Comparison of ENCODE assay signal across 9 cellular contexts in the genomic region with DNA sequence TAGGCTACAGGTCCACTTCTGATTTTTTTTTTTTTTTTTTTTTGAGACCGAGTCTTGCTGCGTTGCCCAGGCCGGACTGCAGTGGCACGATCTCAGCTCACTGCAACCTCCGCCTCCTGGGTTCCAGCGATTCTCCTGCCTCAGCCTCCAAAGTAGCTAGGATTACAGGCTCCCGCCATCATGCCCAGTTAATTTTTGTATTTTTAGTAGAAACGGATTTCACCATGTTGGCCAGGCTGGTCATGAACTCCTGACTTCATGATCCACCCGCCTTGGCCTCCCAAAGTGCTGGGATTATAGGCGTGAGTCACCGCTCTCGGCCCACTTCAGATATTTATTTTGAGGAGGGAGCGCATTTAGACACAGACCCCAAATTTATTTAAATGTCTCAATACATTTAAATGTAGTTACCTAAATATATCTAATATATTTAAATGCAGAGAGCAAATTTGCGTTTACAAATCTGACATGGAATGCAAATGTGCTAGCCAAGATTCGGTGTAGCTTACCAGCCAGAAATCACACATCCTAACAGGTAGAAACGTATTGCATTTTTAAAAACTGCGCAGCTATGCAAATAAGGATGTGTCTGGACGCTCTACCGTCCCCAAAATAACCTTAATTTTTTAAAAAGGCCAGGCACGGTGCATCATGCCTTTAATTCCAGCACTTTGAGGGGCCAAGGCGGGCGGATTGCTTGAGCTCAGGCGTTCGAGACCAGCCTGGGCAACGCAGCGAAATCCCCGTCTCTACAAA. TPM values are rescaled to one million over a fixed set of nuclear protein-coding genes. Genes with fewer than 3 reads are reported as not detected.
DNase-seq lines count a peak whose midpoint lies in the region; ATAC-seq and TF ChIP-seq lines count a peak whose summit lies in the region.
"Not testable (repeated sequence)": the region's sequence is repeated elsewhere in the genome, so short reads cannot be mapped to it uniquely, and the experiment has no call there.
"Had no signal": no experiment of that assay in that cellular context is flagged by ENCODE, and none has a peak within 500 bp of the region (broad histone marks: within the 10 kb centered on the region; RNA-seq: fewer than 3 reads in every experiment).

No MANE protein-coding gene starts in this region.

- H2AFZ ChIP-seq in SU-DHL-6 (ENCODE audit: low read depth, low read length, severe bottlenecking), result not testable (repeated sequence)

- POLR2A ChIA-PET in CD8-positive, alpha-beta memory T cell (lab: Charles Lee), result interaction anchor here (1.8 kb wide), 1 partner anchor 11 kb away, joined by 11 read pairs; no protein-coding TSS in a partner anchor

- not testable (repeated sequence) for DNase-seq in CD8-positive, alpha-beta memory T cell; Jurkat, Clone E6-1 (ENCODE audit: low read depth, low spot score); activated naive CD8-positive, alpha-beta T cell treated with anti-CD3 and anti-CD28 coated beads, Interleukin-2, amount 50 U/mL, for 24 hours; epithelial cell of esophagus (ENCODE audit: low read depth); thoracic aorta (ENCODE audit: low spot score)
- peak; percentile 23 for DNase-seq in iris pigment epithelial cell (ENCODE audit: low read depth)

- H3K9ac ChIP-seq in SU-DHL-6 (ENCODE audit: low read length), result peak overlapping the region; percentile 84

- CTCF ChIA-PET in CD8-positive, alpha-beta memory T cell (lab: Charles Lee), result interaction anchor here (0.9 to 3.2 kb wide), 7 partner anchors 10 to 315 kb away, joined by 3 to 15 read pairs (median 4); no protein-coding TSS in a partner anchor

- not testable (repeated sequence) for H3K9me3 ChIP-seq in CD8-positive, alpha-beta memory T cell (ENCODE audit: low read length); SU-DHL-6 (ENCODE audit: insufficient read depth, low read length); neutrophil; thoracic aorta

- not testable (repeated sequence) for H4K20me1 ChIP-seq in SU-DHL-6 (ENCODE audit: low read depth, low read length)

- peak overlapping the region; percentile 88 for H3K27ac ChIP-seq in CD8-positive, alpha-beta memory T cell (ENCODE audit: low read depth, low read length)
- H3K27ac ChIP-seq in SU-DHL-6 (ENCODE audit: low read depth, low read length) (peak overlapping the region; percentile 77), thoracic aorta (peak overlapping the region in 1 of 2 donors; percentile 82)
- not testable (repeated sequence) for H3K27ac ChIP-seq in neutrophil

- peak overlapping the region; percentile 92 for H3K4me2 ChIP-seq in SU-DHL-6 (ENCODE audit: low read depth, low read length, poor library complexity, severe bottlenecking)

- H3K36me3 Mint-ChIP-seq in CD8-positive, alpha-beta memory T cell, result peaks cover 0 to 40% (median 2%) of the 10 kb centered on the region in 3 donors
- H3K36me3 Mint-ChIP-seq in activated naive CD8-positive, alpha-beta T cell treated with anti-CD3 and anti-CD28 coated beads, Interleukin-2, amount 50 U/mL, for 24 hours (ENCODE audit: low read depth), result peaks cover 31% of the 10 kb centered on the region

- TF ChIP-seq CTCF in SU-DHL-6 (IDR thresholded peaks at IDR 0.05; ENCODE audit: insufficient read depth, low read length, poor library complexity, severe bottlenecking); epithelial cell of esophagus (IDR thresholded peaks at IDR 0.05; ENCODE audit: insufficient read depth, low read depth, low read length, missing control alignments); neutrophil (IDR thresholded peaks at IDR 0.05); thoracic aorta (IDR thresholded peaks at IDR 0.05): not testable (repeated sequence)

- H3K79me2 ChIP-seq in SU-DHL-6 (ENCODE audit: insufficient read depth, low read length), result peaks cover 53% of the 10 kb centered on the region

- H3K27me3 ChIP-seq in CD8-positive, alpha-beta memory T cell (ENCODE audit: insufficient read depth, low read length, poor library complexity, severe bottlenecking); SU-DHL-6 (ENCODE audit: low read length); neutrophil; thoracic aorta (replicated peaks; ENCODE audit: insufficient read depth): not testable (repeated sequence)

- peak overlapping the region in 7 of 8 donors; percentile 1 to 97 (median 84) for H3K27ac Mint-ChIP-seq in CD8-positive, alpha-beta memory T cell
- peak overlapping the region; percentile 94 for H3K27ac Mint-ChIP-seq in activated naive CD8-positive, alpha-beta T cell treated with anti-CD3 and anti-CD28 coated beads, Interleukin-2, amount 50 U/mL, for 24 hours

- not testable (repeated sequence) for H3K4me1 ChIP-seq in CD8-positive, alpha-beta memory T cell (ENCODE audit: insufficient read depth, low read length); neutrophil (ENCODE audit: control insufficient read depth in 1 of 2, insufficient read depth in 1 of 2, low read depth in 1 of 2, low read length in 1 of 2)
- H3K4me1 ChIP-seq in thoracic aorta (ENCODE audit: control insufficient read depth in 1 of 2, low read depth in 2 of 2), result peaks cover 9 to 16% of the 10 kb centered on the region in 2 donors

- H3K9me3 Mint-ChIP-seq in CD8-positive, alpha-beta memory T cell; activated naive CD8-positive, alpha-beta T cell treated with anti-CD3 and anti-CD28 coated beads, Interleukin-2, amount 50 U/mL, for 24 hours: not testable (repeated sequence)

- not testable (repeated sequence) for H3K9me2 ChIP-seq in SU-DHL-6 (replicated peaks; ENCODE audit: insufficient read depth, low read length)

- not testable (repeated sequence) for H3K36me3 ChIP-seq in CD8-positive, alpha-beta memory T cell (ENCODE audit: insufficient read depth, low read length); SU-DHL-6 (ENCODE audit: low read length); neutrophil; thoracic aorta

- ATAC-seq in activated naive CD8-positive, alpha-beta T cell treated with anti-CD3 and anti-CD28 coated beads, Interleukin-2, amount 50 U/mL, for 24 hours; thoracic aorta (ENCODE audit: insufficient number of reproducible peaks, low FRiP score, low read depth): not testable (repeated sequence)

- peak overlapping the region; percentile 75 to 98 (median 94) for H3K4me3 Mint-ChIP-seq in CD8-positive, alpha-beta memory T cell
- H3K4me3 Mint-ChIP-seq in activated naive CD8-positive, alpha-beta T cell treated with anti-CD3 and anti-CD28 coated beads, Interleukin-2, amount 50 U/mL, for 24 hours, result peak overlapping the region; percentile 87

- peaks cover 25% of the 10 kb centered on the region for H3F3A ChIP-seq in SU-DHL-6 (ENCODE audit: insufficient read depth)

- not testable (repeated sequence) for H3K4me3 ChIP-seq in CD8-positive, alpha-beta memory T cell (ENCODE audit: low read length)
- peak overlapping the region; percentile 78 for H3K4me3 ChIP-seq in Jurkat, Clone E6-1 (ENCODE audit: low read length)
- peak overlapping the region; percentile 81 for H3K4me3 ChIP-seq in SU-DHL-6 (ENCODE audit: insufficient read depth, low read length, poor library complexity, severe bottlenecking)
- peak overlapping the region; percentile 89 for H3K4me3 ChIP-seq in epithelial cell of esophagus (ENCODE audit: low read length)
- H3K4me3 ChIP-seq in neutrophil (ENCODE audit: low read depth in 1 of 2, low read length in 1 of 2), result peak overlapping the region; percentile 94 to 96
- peak overlapping the region; percentile 88 for H3K4me3 ChIP-seq in thoracic aorta

- peaks cover 29 to 48% (median 43%) of the 10 kb centered on the region in 3 donors for H3K4me1 Mint-ChIP-seq in CD8-positive, alpha-beta memory T cell
- peaks cover 41% of the 10 kb centered on the region for H3K4me1 Mint-ChIP-seq in activated naive CD8-positive, alpha-beta T cell treated with anti-CD3 and anti-CD28 coated beads, Interleukin-2, amount 50 U/mL, for 24 hours

- not testable (repeated sequence) for H3K27me3 Mint-ChIP-seq in CD8-positive, alpha-beta memory T cell; activated naive CD8-positive, alpha-beta T cell treated with anti-CD3 and anti-CD28 coated beads, Interleukin-2, amount 50 U/mL, for 24 hours

RNA-seq across cellular contexts. Expression of gene PMS2, which starts 0.8 kb away (rescaled TPM):
- 10 to 100 TPM; 22.6 to 26.0 TPM for total RNA-seq in CD8-positive, alpha-beta memory T cell
- polyA plus RNA-seq in CD8-positive, alpha-beta memory T cell, result 16.7 TPM
- 28.0 TPM for polyA plus RNA-seq in Jurkat, Clone E6-1 (2012; ENCODE audit: insufficient read depth, insufficient read length)
- total RNA-seq in thoracic aorta, result 10 to 100 TPM in 1 of 2 donors, 1 to 10 TPM in 1; 8.4 to 14.2 TPM

RNA-seq across cellular contexts. Expression of gene AIMP2, which starts 1.1 kb away (rescaled TPM):
- total RNA-seq in CD8-positive, alpha-beta memory T cell, result 10 to 100 TPM; 80.0 to 82.5 TPM
- 22.4 TPM for polyA plus RNA-seq in CD8-positive, alpha-beta memory T cell
- 83.7 TPM for polyA plus RNA-seq in Jurkat, Clone E6-1 (2012; ENCODE audit: insufficient read depth, insufficient read length)
- 10 to 100 TPM; 37.0 to 47.1 TPM for total RNA-seq in thoracic aorta

RNA-seq across cellular contexts. Expression of gene ANKRD61, which starts 23.2 kb away (rescaled TPM):
- total RNA-seq in CD8-positive, alpha-beta memory T cell, result under 1 TPM in 1 of 2 experiments, not detected in 1; 0.24 TPM
- not detected for polyA plus RNA-seq in CD8-positive, alpha-beta memory T cell
- polyA plus RNA-seq in Jurkat, Clone E6-1 (2012; ENCODE audit: insufficient read depth, insufficient read length), result 0.70 TPM
- not detected for total RNA-seq in thoracic aorta
- total RNA-seq: glomerular endothelial cell had no signal

RNA-seq across cellular contexts. Expression of gene RSPH10B, which starts 37.5 kb away (rescaled TPM):
- not detected for total RNA-seq in CD8-positive, alpha-beta memory T cell
- not detected for polyA plus RNA-seq in CD8-positive, alpha-beta memory T cell
- polyA plus RNA-seq in Jurkat, Clone E6-1 (2012; ENCODE audit: insufficient read depth, insufficient read length), result not detected
- under 1 TPM in 1 of 2 donors, not detected in 1; 0.14 TPM for total RNA-seq in thoracic aorta
- total RNA-seq: glomerular endothelial cell had no signal

RNA-seq across cellular contexts. Expression of gene EIF2AK1, which starts 51.0 kb away (rescaled TPM):
- 100 to 1,000 TPM; 103 to 110 TPM for total RNA-seq in CD8-positive, alpha-beta memory T cell
- polyA plus RNA-seq in CD8-positive, alpha-beta memory T cell, result 103 TPM
- 193 TPM for polyA plus RNA-seq in Jurkat, Clone E6-1 (2012; ENCODE audit: insufficient read depth, insufficient read length)
- total RNA-seq in thoracic aorta, result 100 to 1,000 TPM; 143 to 201 TPM
